Comparison of ENCODE assay signal across 8 cellular contexts in genomic region chr1:46603481-46603857, GRCh38. TPM values are rescaled to one million over a fixed set of nuclear protein-coding genes. Genes with fewer than 3 reads are reported as not detected.
DNase-seq lines count a peak whose midpoint lies in the region; ATAC-seq and TF ChIP-seq lines count a peak whose summit lies in the region.

No MANE protein-coding gene starts in this region.

- peak overlapping the region; percentile 69 to 93 (median 90) for H3K27ac Mint-ChIP-seq in IgD-negative memory B cell

- no peak for ATAC-seq in HG03175 (IDR thresholded peaks at IDR 0.05; ENCODE audit: unreplicated experiment)
- no peak for ATAC-seq in GM21390 (IDR thresholded peaks at IDR 0.05; ENCODE audit: unreplicated experiment)

- H3K27me3 ChIP-seq in mucosa of rectum (ENCODE audit: control insufficient read depth in 2 of 2, insufficient read depth in 2 of 2, low read length in 2 of 2) = no peaks in the 10 kb centered on the region

- H3K9ac ChIP-seq in mucosa of rectum (ENCODE audit: low read depth in 1 of 2, low read length in 2 of 2) = peak overlapping the region; percentile 94 to 98

- H3K4me1 ChIP-seq in mucosa of rectum (ENCODE audit: control insufficient read depth in 2 of 2, insufficient read depth in 2 of 2, low read length in 2 of 2) = peaks cover 12 to 19% of the 10 kb centered on the region in 2 donors

- no peak for TF ChIP-seq CTCF in C4-2B (conservative IDR thresholded peaks at IDR 0.05)

- H3K4me1 Mint-ChIP-seq in IgD-negative memory B cell = peaks cover 14 to 32% (median 16%) of the 10 kb centered on the region in 3 donors

- H3K27ac ChIP-seq in C4-2B = peak overlapping the region; percentile 79
- H3K27ac ChIP-seq in mucosa of rectum (ENCODE audit: low read depth in 2 of 2, low read length in 2 of 2) = peak overlapping the region in 1 of 2 donors; percentile 84

- no peaks in the 10 kb centered on the region for H3K36me3 Mint-ChIP-seq in IgD-negative memory B cell

- H3K9me3 ChIP-seq in mucosa of rectum (ENCODE audit: control insufficient read depth in 2 of 2, low read length in 2 of 2) = no peaks in the 10 kb centered on the region

- DNase-seq in cerebellar cortex (ENCODE audit: low spot score) = peak; percentile 40
- no peak for DNase-seq in NCI-H1092 (lab: John Stamatoyannopoulos, UW)
- DNase-seq in ACHN = no peak

- H3K4me3 ChIP-seq in mucosa of rectum (ENCODE audit: low read length in 2 of 2) = peak overlapping the region; percentile 94 to 98

- H3K36me3 ChIP-seq in mucosa of rectum (ENCODE audit: control insufficient read depth in 2 of 2, insufficient read depth in 2 of 2, low read length in 2 of 2) = peaks cover 6 to 8% of the 10 kb centered on the region in 2 donors

- in situ Hi-C loops in ACHN (cut with HindIII; ENCODE audit: low pct_ligation_motif_present, low pct_unique_long_range_greater_than_20kb, low sequenced_read_pairs) = no loop called here

- peak overlapping the region; percentile 91 to 98 (median 94) for H3K4me3 Mint-ChIP-seq in IgD-negative memory B cell

- no peaks in the 10 kb centered on the region for H3K27me3 Mint-ChIP-seq in IgD-negative memory B cell

- no peaks in the 10 kb centered on the region for H3K9me3 Mint-ChIP-seq in IgD-negative memory B cell

RNA-seq across cellular contexts. Expression of gene MKNK1, which starts 0.6 kb away (rescaled TPM):
- polyA plus RNA-seq in IgD-negative memory B cell = 20.8 TPM

RNA-seq across cellular contexts. Expression of gene MOB3C, which starts 13.1 kb away (rescaled TPM):
- polyA plus RNA-seq in IgD-negative memory B cell = 10.7 TPM

RNA-seq across cellular contexts. Expression of gene KNCN, which starts 52.0 kb away (rescaled TPM):
- not detected for polyA plus RNA-seq in IgD-negative memory B cell
